Comparison of ENCODE assay signal across 8 cellular contexts in the genomic region with DNA sequence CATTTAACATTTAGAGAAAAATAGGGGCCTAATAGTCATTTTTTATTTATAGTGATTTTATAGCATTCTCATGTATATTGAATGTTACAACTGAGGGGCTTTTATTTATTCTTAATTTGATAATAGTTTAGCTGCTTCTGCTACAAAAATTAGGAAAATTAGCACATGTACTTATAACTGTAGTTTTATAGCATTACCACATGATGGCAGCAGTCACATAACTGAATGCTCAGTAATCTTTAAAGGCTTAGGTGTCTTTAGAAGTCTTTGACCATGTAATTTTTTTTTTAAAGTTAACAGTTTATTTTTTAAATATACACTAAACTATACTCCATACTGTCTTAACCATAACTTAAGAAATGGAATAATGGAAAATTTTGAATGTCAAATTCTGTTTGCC.
DNase-seq lines count a peak whose midpoint lies in the region; ATAC-seq, FAIRE-seq and TF ChIP-seq lines count a peak whose summit lies in the region.

No MANE protein-coding gene starts in this region.

- peak in 2 of 3 donors; percentile 28 to 41 for DNase-seq in CD4-positive, CD25-positive, alpha-beta regulatory T cell
- DNase-seq in GM23248 = peak; percentile 59
- peak; percentile 0 for DNase-seq in RWPE1 (ENCODE audit: low spot score)
- peak; percentile 44 to 56 for DNase-seq in fibroblast of lung (ENCODE audit: low read depth in 2 of 2)
- peak; percentile 2 for DNase-seq in small intestine
- DNase-seq in stimulated activated CD4-positive, alpha-beta T cell treated with anti-CD3 and anti-CD28 coated beads, Interleukin-12 subunit alpha, Interleukin-12 subunit beta, amount 100 ng/mL, for 4 hours = no peak

- H3K4me2 ChIP-seq in GM23248 (ENCODE audit: unreplicated experiment) = no peak overlapping the region
- no peak overlapping the region for H3K4me2 ChIP-seq in fibroblast of lung (ENCODE audit: extremely low read depth, insufficient read depth, low read length)

- H3K9me3 Mint-ChIP-seq in CD4-positive, CD25-positive, alpha-beta regulatory T cell = no peaks in the 10 kb centered on the region

- H3K9ac ChIP-seq in GM23248 = no peak overlapping the region
- no peak overlapping the region for H3K9ac ChIP-seq in fibroblast of lung (ENCODE audit: insufficient read depth, low read length)

- H3K27me3 ChIP-seq in CD4-positive, CD25-positive, alpha-beta regulatory T cell (ENCODE audit: control insufficient read depth, insufficient read depth, low read length) = no peaks in the 10 kb centered on the region
- H3K27me3 ChIP-seq in GM23248 (replicated peaks; ENCODE audit: insufficient read depth) (no peaks in the 10 kb centered on the region), fibroblast of lung (ENCODE audit: control insufficient read depth, insufficient read depth, low read length) (no peaks in the 10 kb centered on the region), small intestine (ENCODE audit: control insufficient read depth in 2 of 2, insufficient read depth in 2 of 2, low read length in 2 of 2) (no peaks in the 10 kb centered on the region)

- peaks cover 0 to 15% (median 0%) of the 10 kb centered on the region in 4 donors for H3K4me1 Mint-ChIP-seq in CD4-positive, CD25-positive, alpha-beta regulatory T cell

- no peaks in the 10 kb centered on the region for H3K27me3 Mint-ChIP-seq in CD4-positive, CD25-positive, alpha-beta regulatory T cell

- H3K9me3 ChIP-seq in CD4-positive, CD25-positive, alpha-beta regulatory T cell (ENCODE audit: control insufficient read depth in 2 of 2, low read length in 2 of 2) = no peaks in the 10 kb centered on the region
- H3K9me3 ChIP-seq in GM23248 (ENCODE audit: low read depth) (no peaks in the 10 kb centered on the region), fibroblast of lung (ENCODE audit: control insufficient read depth, insufficient read depth, low read depth, low read length) (no peaks in the 10 kb centered on the region), small intestine (ENCODE audit: control insufficient read depth, low read depth) (no peaks in the 10 kb centered on the region)

- no peaks in the 10 kb centered on the region for H3K9me2 ChIP-seq in GM23248 (ENCODE audit: insufficient read depth)

- in situ Hi-C loops in GM23248 (cut with MboI) = no loop called here

- H4K20me1 ChIP-seq in GM23248 (ENCODE audit: insufficient read depth) (no peaks in the 10 kb centered on the region), fibroblast of lung (ENCODE audit: control insufficient read depth, extremely low read depth, insufficient read depth, low read length) (no peaks in the 10 kb centered on the region)

- H3K36me3 Mint-ChIP-seq in CD4-positive, CD25-positive, alpha-beta regulatory T cell = peaks cover 7% of the 10 kb centered on the region

- POLR2A ChIA-PET in RWPE1 (lab: Yijun Ruan, JAX; ENCODE audit: low non-redundant PET) = no interaction called here

- H3K4me3 ChIP-seq in CD4-positive, CD25-positive, alpha-beta regulatory T cell (ENCODE audit: low read depth, low read length) = no peak overlapping the region
- H3K4me3 ChIP-seq in GM23248 (no peak overlapping the region), fibroblast of lung (replicated peaks in 1 of 4; ENCODE audit: control extremely low read depth in 1 of 4, insufficient read depth in 1 of 4, low read depth in 3 of 4, low read length in 4 of 4) (no peak overlapping the region), small intestine (ENCODE audit: low read depth in 1 of 2, low read length in 2 of 2) (no peak overlapping the region)

- H3K27ac Mint-ChIP-seq in CD4-positive, CD25-positive, alpha-beta regulatory T cell = peak overlapping the region in 1 of 3 donors; percentile 13

- peak; percentile 84 for FAIRE-seq in small intestine (lab: Jason Lieb, UNC)

- TF ChIP-seq CTCF in RWPE1 (conservative IDR thresholded peaks at IDR 0.05; ENCODE audit: low read depth) (peak; percentile 56), fibroblast of lung (conservative IDR thresholded peaks at IDR 0.05 in 1 of 2, IDR thresholded peaks at IDR 0.05 in 1 of 2; ENCODE audit: low read depth in 1 of 2, low read length in 2 of 2) (peak in 1 of 2 donors; percentile 46)

- H3K27ac ChIP-seq in CD4-positive, CD25-positive, alpha-beta regulatory T cell (ENCODE audit: insufficient read depth, low read length, poor library complexity, severe bottlenecking) = no peak overlapping the region
- H3K27ac ChIP-seq in GM23248 = no peak overlapping the region
- H3K27ac ChIP-seq in RWPE1 = no peak overlapping the region
- H3K27ac ChIP-seq in fibroblast of lung (ENCODE audit: insufficient read depth, low read length) = no peak overlapping the region
- no peak overlapping the region for H3K27ac ChIP-seq in small intestine (ENCODE audit: low read depth in 1 of 2, low read length in 1 of 2)

- H3F3A ChIP-seq in GM23248 (ENCODE audit: insufficient read depth) = 0 out of 2 replicates have a peak, but pooled peaks cover 3% of the 10 kb centered on the region

- ATAC-seq in CD4-positive, CD25-positive, alpha-beta regulatory T cell (ENCODE audit: low read depth in 2 of 2) = peak; percentile 42 to 52
- ATAC-seq in HG02588 (IDR thresholded peaks at IDR 0.05; ENCODE audit: unreplicated experiment) = no peak
- no peak for ATAC-seq in HG03135 (IDR thresholded peaks at IDR 0.05; ENCODE audit: unreplicated experiment)

- peaks cover 41% of the 10 kb centered on the region for H3K36me3 ChIP-seq in CD4-positive, CD25-positive, alpha-beta regulatory T cell (ENCODE audit: control insufficient read depth, insufficient read depth, low read length)
- H3K36me3 ChIP-seq in GM23248 (ENCODE audit: low read depth) (peaks cover 4% of the 10 kb centered on the region; the same call in 1 of the 2 replicates), fibroblast of lung (ENCODE audit: control insufficient read depth, insufficient read depth, low read length) (no peaks in the 10 kb centered on the region), small intestine (ENCODE audit: control insufficient read depth in 2 of 2, insufficient read depth in 2 of 2, low read length in 2 of 2) (peaks cover 0 to 1% of the 10 kb centered on the region in 2 donors)

- no peaks in the 10 kb centered on the region for H3K4me1 ChIP-seq in CD4-positive, CD25-positive, alpha-beta regulatory T cell (ENCODE audit: control insufficient read depth, insufficient read depth, low read length, poor library complexity, severe bottlenecking)
- no peaks in the 10 kb centered on the region for H3K4me1 ChIP-seq in GM23248 (ENCODE audit: insufficient read depth)
- H3K4me1 ChIP-seq in fibroblast of lung (ENCODE audit: control insufficient read depth, extremely low read depth, insufficient read depth, low read length) = no peaks in the 10 kb centered on the region
- H3K4me1 ChIP-seq in small intestine (ENCODE audit: control insufficient read depth in 2 of 2, insufficient read depth in 1 of 2, low read depth in 1 of 2, low read length in 1 of 2) = no peaks in the 10 kb centered on the region

- no peak overlapping the region for H2AFZ ChIP-seq in GM23248
- H2AFZ ChIP-seq in fibroblast of lung (ENCODE audit: low read length) = no peak overlapping the region

- H3K79me2 ChIP-seq in GM23248 (ENCODE audit: insufficient read depth) (no peaks in the 10 kb centered on the region), fibroblast of lung (ENCODE audit: control insufficient read depth, insufficient read depth, low read length) (no peaks in the 10 kb centered on the region)

- CTCF ChIA-PET in RWPE1 (lab: Yijun Ruan, JAX) = interaction anchor here (0.6 to 1.1 kb wide), 3 partner anchors 12 to 265 kb away, joined by 3 to 5 read pairs (median 5); no protein-coding TSS in a partner anchor

- no peak overlapping the region for H3K4me3 Mint-ChIP-seq in CD4-positive, CD25-positive, alpha-beta regulatory T cell

Comparison
In these comparisons a context has a peak if more than half of its experiments do, and no peak if none do; other contexts are left out.
1. ATAC-seq: peak in CD4-positive, CD25-positive, alpha-beta regulatory T cell (2 of 2); none in HG02588 (single experiment) and HG03135 (single experiment).